Comparison of ENCODE assay signal across 1 cellular context in genomic region chr17:38619451-38619795, GRCh38.
TF ChIP-seq lines count a peak whose summit lies in the region.

No MANE protein-coding gene starts in this region.

TF ChIP-seq in HepG2, 621 proteins besides CTCF, POLR2A, EP300 and RAD21 (continued from another document):
- no peak for TF ChIP-seq ELK4 (CRISPR knock-in tag; IDR thresholded peaks at IDR 0.05; ENCODE audit: borderline replicate concordance)
- TF ChIP-seq RARG (CRISPR knock-in tag; IDR thresholded peaks at IDR 0.05; ENCODE audit: low read depth) = no peak
- TF ChIP-seq ZNF546 (CRISPR knock-in tag; conservative IDR thresholded peaks at IDR 0.05) = no peak
- TF ChIP-seq NCOR1 (IDR thresholded peaks at IDR 0.05; ENCODE audit: borderline replicate concordance, low read length) = no peak
- TF ChIP-seq PATZ1 (CRISPR knock-in tag; IDR thresholded peaks at IDR 0.05) = 0 out of 2 replicates have a peak, but pooled peaks have one; percentile 16
- TF ChIP-seq HDAC2 (CRISPR knock-in tag; IDR thresholded peaks at IDR 0.05) = peak; percentile 28; the same call in 1 of the 2 replicates
- TF ChIP-seq TARDBP (CRISPR knock-in tag; IDR thresholded peaks at IDR 0.05) = no peak
- no peak for TF ChIP-seq PPARG (CRISPR knock-in tag; conservative IDR thresholded peaks at IDR 0.05)
- peak; percentile 74; the same call in 1 of the 2 replicates for TF ChIP-seq MTF1 (CRISPR knock-in tag; IDR thresholded peaks at IDR 0.05)
- TF ChIP-seq CREB1 (IDR thresholded peaks at IDR 0.05) = no peak
- TF ChIP-seq CREB1 (CRISPR knock-in tag; IDR thresholded peaks at IDR 0.05) = no peak
- no peak for TF ChIP-seq PHB2 (IDR thresholded peaks at IDR 0.05; ENCODE audit: partially characterized antibody)
- TF ChIP-seq CC2D1A (CRISPR knock-in tag; IDR thresholded peaks at IDR 0.05) = no peak
- no peak for TF ChIP-seq STAT5B (CRISPR knock-in tag; IDR thresholded peaks at IDR 0.05)
- peak; percentile 70; the same call in 1 of the 2 replicates for TF ChIP-seq SIX4 (CRISPR knock-in tag; IDR thresholded peaks at IDR 0.05)
- no peak for TF ChIP-seq TCF12 (IDR thresholded peaks at IDR 0.05)
- no peak for TF ChIP-seq TCF12 (CRISPR knock-in tag; IDR thresholded peaks at IDR 0.05)
- peak; percentile 98 for TF ChIP-seq ZNF629 (CRISPR knock-in tag; conservative IDR thresholded peaks at IDR 0.05)
- TF ChIP-seq ZNF260 (CRISPR knock-in tag; IDR thresholded peaks at IDR 0.05; ENCODE audit: borderline replicate concordance, low read depth) = no peak
- 0 out of 2 replicates have a peak, but pooled peaks have one; percentile 9 for TF ChIP-seq ELF4 (CRISPR knock-in tag; IDR thresholded peaks at IDR 0.05; ENCODE audit: borderline replicate concordance)
- TF ChIP-seq ATAD3A (CRISPR knock-in tag; IDR thresholded peaks at IDR 0.05) = no peak
- TF ChIP-seq PRDM15 (CRISPR knock-in tag; IDR thresholded peaks at IDR 0.05) = no peak
- 0 out of 2 replicates have a peak, but pooled peaks have one; percentile 19 for TF ChIP-seq CEBPG (CRISPR knock-in tag; IDR thresholded peaks at IDR 0.05)
- peak; percentile 99 for TF ChIP-seq ZNF3 (CRISPR knock-in tag; IDR thresholded peaks at IDR 0.05)
- TF ChIP-seq ZNF383 (CRISPR knock-in tag; IDR thresholded peaks at IDR 0.05; ENCODE audit: borderline replicate concordance) = 0 out of 2 replicates have a peak, but pooled peaks have one; percentile 18
- no peak for TF ChIP-seq ZNF572 (CRISPR knock-in tag; IDR thresholded peaks at IDR 0.05)
- TF ChIP-seq ELF3 (CRISPR knock-in tag; IDR thresholded peaks at IDR 0.05) = 0 out of 2 replicates have a peak, but pooled peaks have one; percentile 16
- TF ChIP-seq ZBTB33 (CRISPR knock-in tag; IDR thresholded peaks at IDR 0.05) = peak; percentile 5; the same call in 1 of the 2 replicates
- TF ChIP-seq TEAD3 (CRISPR knock-in tag; optimal IDR thresholded peaks at IDR 0.05; ENCODE audit: borderline replicate concordance) = peak; percentile 35
- 0 out of 2 replicates have a peak, but pooled peaks have one; percentile 3 for TF ChIP-seq ZBTB42 (CRISPR knock-in tag; IDR thresholded peaks at IDR 0.05)
- TF ChIP-seq ZNF709 (CRISPR knock-in tag; IDR thresholded peaks at IDR 0.05) = no peak
- no peak for TF ChIP-seq MLXIP (CRISPR knock-in tag; IDR thresholded peaks at IDR 0.05; ENCODE audit: borderline replicate concordance)
TF ChIP-seq in HepG2: peak in this region for 27.
